Comparison of ENCODE assay signal across 17 cellular contexts in the genomic region with DNA sequence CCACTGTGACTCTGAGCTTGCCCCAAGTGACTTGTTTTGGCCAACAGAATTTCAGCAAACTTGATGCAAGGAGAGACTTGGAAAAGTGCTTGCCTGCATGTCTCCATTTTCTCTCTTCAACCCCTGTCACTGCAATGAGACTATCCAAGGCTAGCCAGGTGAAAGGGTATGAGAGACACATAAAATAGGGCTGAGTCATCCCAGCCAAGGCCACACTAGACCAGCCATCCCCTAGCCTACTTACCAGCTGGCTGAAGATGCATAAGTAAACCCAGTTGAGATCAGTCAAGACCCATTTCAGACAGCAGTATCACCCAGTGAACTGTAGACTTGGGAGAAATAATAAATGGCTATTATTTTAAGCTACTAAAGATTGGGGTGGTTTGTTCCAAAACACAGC. TPM values are rescaled to one million over a fixed set of nuclear protein-coding genes. Genes with fewer than 3 reads are reported as not detected.
A peak's percentile ranks its signal among the peaks of the same experiment; 100 is the strongest.
DNase-seq lines count a peak whose midpoint lies in the region.
"Had no signal": no experiment of that assay in that cellular context is flagged by ENCODE, and none has a peak within 500 bp of the region (broad histone marks: within the 10 kb centered on the region; RNA-seq: fewer than 3 reads in every experiment).

No MANE protein-coding gene starts in this region.

- peak overlapping the region; percentile 27 for H3K4me2 ChIP-seq in trophoblast cell (ENCODE audit: low read length)
- H3K4me2 ChIP-seq: GM23338 had no signal

- in situ Hi-C loops in ACHN (cut with HindIII; ENCODE audit: low pct_ligation_motif_present, low pct_unique_long_range_greater_than_20kb, low sequenced_read_pairs): no loop called here

- no peak overlapping the region for H3K4me3 ChIP-seq in trophoblast cell (ENCODE audit: low read depth, low read length)
- H3K4me3 ChIP-seq: GM23338, SJSA1 had no signal

- no peaks in the 10 kb centered on the region for H3K36me3 ChIP-seq in trophoblast cell (ENCODE audit: control insufficient read depth in 1 of 2, insufficient read depth in 2 of 2, low read length in 2 of 2)
- H3K36me3 ChIP-seq: SJSA1 had no signal

- H3K9ac ChIP-seq in trophoblast cell (ENCODE audit: low read length): no peak overlapping the region

- no peaks in the 10 kb centered on the region for H3K79me2 ChIP-seq in trophoblast cell (ENCODE audit: control insufficient read depth, insufficient read depth, low read length, poor library complexity)

- H4K8ac ChIP-seq in trophoblast cell (ENCODE audit: low read depth, low read length): no peak overlapping the region

- no peak overlapping the region for H2BK5ac ChIP-seq in trophoblast cell (ENCODE audit: low read depth, low read length, poor library complexity)

- H3K79me1 ChIP-seq in trophoblast cell (ENCODE audit: low read length): peaks cover 2% of the 10 kb centered on the region

- H2BK12ac ChIP-seq in trophoblast cell (ENCODE audit: low read length): no peak overlapping the region

- no peak overlapping the region for H3K4ac ChIP-seq in trophoblast cell (ENCODE audit: low read depth, low read length)

- no peak overlapping the region for H3K23ac ChIP-seq in trophoblast cell (ENCODE audit: low read length)

- no peaks in the 10 kb centered on the region for H3K27me3 ChIP-seq in trophoblast cell (ENCODE audit: insufficient read depth, low read length)
- H3K27me3 ChIP-seq: SJSA1 had no signal

- H2BK120ac ChIP-seq in trophoblast cell (ENCODE audit: insufficient read depth, low read length, poor library complexity): no peak overlapping the region

- H4K91ac ChIP-seq in trophoblast cell (ENCODE audit: low read depth, low read length): no peak overlapping the region

- no peaks in the 10 kb centered on the region for H3K9me3 ChIP-seq in trophoblast cell (ENCODE audit: insufficient read depth, low read depth, low read length)
- H3K9me3 ChIP-seq: SJSA1 had no signal

- no peak overlapping the region for H3K18ac ChIP-seq in trophoblast cell (ENCODE audit: low read length)

- H4K12ac ChIP-seq in trophoblast cell (ENCODE audit: low read depth, low read length): no peak overlapping the region

- H3K14ac ChIP-seq in trophoblast cell (ENCODE audit: low read length): no peak overlapping the region

- H2AFZ ChIP-seq in trophoblast cell (ENCODE audit: insufficient read depth, low read length, poor library complexity): no peak overlapping the region
- H2AFZ ChIP-seq: GM23338 had no signal

- no peak overlapping the region for H3K27ac ChIP-seq in trophoblast cell (ENCODE audit: low read depth, low read length)
- H3K27ac ChIP-seq: HL-60, SJSA1 had no signal

- H3K4me1 ChIP-seq in trophoblast cell (ENCODE audit: control insufficient read depth in 1 of 2, insufficient read depth in 2 of 2, low read length in 2 of 2): peaks cover 7 to 11% of the 10 kb centered on the region in 2 experiments

- peak; percentile 11 for DNase-seq in ACHN
- peak; percentile 31 for DNase-seq in LoVo (ENCODE audit: low spot score)
- DNase-seq in glomerular visceral epithelial cell (ENCODE audit: extremely low spot score): peak; percentile 28
- DNase-seq in trophoblast cell: peak; percentile 81 to 86
- no peak for DNase-seq in stimulated activated naive CD4-positive, alpha-beta T cell treated with Interleukin-2 at 50 U/mL for 16 hours (lab: John Stamatoyannopoulos, UW)
- DNase-seq in stimulated activated naive CD4-positive, alpha-beta T cell (lab: John Stamatoyannopoulos, UW): no peak
- DNase-seq in ecto neural progenitor cell (ENCODE audit: low spot score): no peak
- DNase-seq in NCI-H526 treated with DMSO at 0.1 percent for 48 hours (lab: John Stamatoyannopoulos, UW): no peak
- DNase-seq: CD8-positive, alpha-beta T cell; DMS 273 treated with DMSO at 0.1 percent for 48 hours; KBM-7; NCI-H1105; NCI-H187; NCI-H446 treated with DMSO at 0.1 percent for 48 hours had no signal

- no peak overlapping the region for H2AK5ac ChIP-seq in trophoblast cell (ENCODE audit: low read length)

RNA-seq across cellular contexts. Expression of a gene that starts 52.9 kb away (rescaled TPM):
- 28.9 and 29.4 TPM in 2 replicates for polyA plus RNA-seq in trophoblast cell (2013)

Comparison
In these comparisons a context has a peak if more than half of its experiments do, and no peak if none do; other contexts are left out.
1. DNase-seq: peak in ACHN (single experiment), LoVo (single experiment), glomerular visceral epithelial cell (single experiment) and trophoblast cell (2 of 2); none in stimulated activated naive CD4-positive, alpha-beta T cell treated with Interleukin-2 at 50 U/mL for 16 hours (single experiment), stimulated activated naive CD4-positive, alpha-beta T cell (0 of 6), ecto neural progenitor cell (single experiment) and NCI-H526 treated with DMSO at 0.1 percent for 48 hours (single experiment).